Comparison of ENCODE assay signal across 22 cellular contexts in the genomic region with DNA sequence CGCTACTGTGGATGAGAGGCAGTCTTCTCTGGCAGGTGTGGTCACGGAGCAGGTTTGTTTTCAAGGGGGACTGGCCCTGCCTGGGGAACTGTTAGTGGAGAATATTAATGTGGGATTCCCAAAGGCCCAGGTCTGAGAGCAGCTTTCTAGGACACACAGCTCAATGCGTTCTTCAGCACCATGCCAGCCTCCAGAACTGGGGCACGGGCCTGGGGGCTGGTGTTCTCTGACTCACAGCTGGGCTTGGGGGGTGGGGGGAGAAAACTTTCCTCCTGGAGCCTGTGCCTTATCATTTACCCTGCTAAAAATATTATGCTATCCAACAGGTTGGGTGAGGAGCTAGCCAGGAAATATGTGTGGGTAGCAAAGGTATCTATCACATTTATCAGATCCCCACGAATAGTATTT. TPM values are rescaled to one million over a fixed set of nuclear protein-coding genes. Genes with fewer than 3 reads are reported as not detected.
DNase-seq lines count a peak whose midpoint lies in the region; ATAC-seq, FAIRE-seq and TF ChIP-seq lines count a peak whose summit lies in the region.
"Had no signal": no experiment of that assay in that cellular context is flagged by ENCODE, and none has a peak within 500 bp of the region (broad histone marks: within the 10 kb centered on the region; RNA-seq: fewer than 3 reads in every experiment).

No MANE protein-coding gene starts in this region.

- peak overlapping the region; percentile 16 for H3K18ac ChIP-seq in mesendoderm (ENCODE audit: low read length)

- H2BK15ac ChIP-seq in mesendoderm (replicated peaks; ENCODE audit: low read depth), result no peak overlapping the region

- H3K9ac ChIP-seq in mesendoderm (ENCODE audit: low read length), result no peak overlapping the region
- H3K9ac ChIP-seq: SK-N-SH had no signal

- H3K4me3 ChIP-seq in Panc1 (ENCODE audit: low read depth in 2 of 2, low read length in 2 of 2), result no peak overlapping the region
- no peak overlapping the region for H3K4me3 ChIP-seq in mesendoderm (ENCODE audit: low read length)

- no peak overlapping the region for H4K5ac ChIP-seq in mesendoderm (ENCODE audit: low read length)

- H2BK120ac ChIP-seq in mesendoderm (ENCODE audit: low read depth, low read length), result no peak overlapping the region

- H3K27me3 ChIP-seq in Panc1 (ENCODE audit: control insufficient read depth, insufficient read depth, low read length) (no peaks in the 10 kb centered on the region), mesendoderm (ENCODE audit: insufficient read depth, low read length, poor library complexity) (no peaks in the 10 kb centered on the region)

- H3K27ac ChIP-seq in Panc1 (ENCODE audit: low read length) (peak overlapping the region; percentile 93), mesendoderm (ENCODE audit: low read depth, low read length) (no peak overlapping the region), substantia nigra (ENCODE audit: low read depth, low read length, poor library complexity, severe bottlenecking) (no peak overlapping the region)

- H2AK5ac ChIP-seq in mesendoderm (ENCODE audit: low read length), result no peak overlapping the region

- DNase-seq in M059J (ENCODE audit: low read depth), result peak; percentile 32
- no peak for DNase-seq in Panc1 (ENCODE audit: low read depth, low spot score)
- DNase-seq in mesendoderm, result no peak
- DNase-seq in sciatic nerve (ENCODE audit: low spot score), result peak; percentile 15
- DNase-seq in dedifferentiated amniotic fluid mesenchymal stem cell (ENCODE audit: extremely low spot score), result no peak
- DNase-seq in substantia nigra (lab: John Stamatoyannopoulos, UW), result no peak
- DNase-seq in GM19239 (ENCODE audit: insufficient read length, low spot score), result no peak
- DNase-seq: ACHN; DMS79 treated with DMSO at 0.1 percent for 48 hours; HFFc6; IMR-90; NCI-H1436; NCI-H2029; NCI-H510A; NCI-H748 treated with DMSO at 0.1 percent for 48 hours; NK-92 treated with Interleukin-12 subunit alpha and Interleukin-12 subunit beta, amount 100 ng/mL, for 24 hours; SHP77; SK-N-SH had no signal

- H3K23ac ChIP-seq in mesendoderm (ENCODE audit: low read length), result no peak overlapping the region

- no peak for TF ChIP-seq CTCF in Panc1 (IDR thresholded peaks at IDR 0.05)

- intact Hi-C loops in Panc1 (cut with micrococcal nuclease; ENCODE audit: unreplicated experiment), result no loop called here
- intact Hi-C loops in sciatic nerve (cut with DNase I), result no loop called here

- H3K79me2 ChIP-seq in mesendoderm (ENCODE audit: control insufficient read depth, insufficient read depth, low read length), result peaks cover 3% of the 10 kb centered on the region

- peaks cover 7% of the 10 kb centered on the region for H3K79me1 ChIP-seq in mesendoderm (ENCODE audit: low read length)

- H3K36me3 ChIP-seq in Panc1 (ENCODE audit: control insufficient read depth, insufficient read depth, low read length) (no peaks in the 10 kb centered on the region), mesendoderm (ENCODE audit: control insufficient read depth, insufficient read depth, low read length) (peaks cover 2% of the 10 kb centered on the region)

- H3K4ac ChIP-seq in mesendoderm (ENCODE audit: low read depth, low read length), result no peak overlapping the region

- BruUV-seq in Panc1 (replicated peaks; lab: Mats Ljungman, UMichigan), result no TSS peak

- H3K4me1 ChIP-seq in Panc1 (ENCODE audit: control insufficient read depth, insufficient read depth, low read length), result peaks cover 45% of the 10 kb centered on the region
- H3K4me1 ChIP-seq in mesendoderm (ENCODE audit: control insufficient read depth, low read depth, low read length), result peaks cover 62% of the 10 kb centered on the region

- H2BK5ac ChIP-seq in mesendoderm (ENCODE audit: low read length), result no peak overlapping the region

- H3K4me2 ChIP-seq in mesendoderm (ENCODE audit: low read length), result no peak overlapping the region
- H3K4me2 ChIP-seq: SK-N-SH had no signal

- POLR2A ChIA-PET in Panc1 (lab: Charles Lee), result interaction anchor here (0.7 kb wide), 1 partner anchor 25 kb away, joined by 4 read pairs; a partner anchor contains a TSS

- no CpG with 5 or more reads among the region's 5 CpGs for WGBS in mesendoderm (ENCODE audit: extremely low coverage, insufficient coverage, low lambda C conversion rate)

- H4K8ac ChIP-seq in mesendoderm (ENCODE audit: low read depth, low read length), result no peak overlapping the region

- no peaks in the 10 kb centered on the region for H3K9me3 ChIP-seq in Panc1 (ENCODE audit: control insufficient read depth, insufficient read depth, low read depth, low read length)
- H3K9me3 ChIP-seq: SK-N-SH had no signal

- in situ Hi-C loops in Panc1 (cut with HindIII; ENCODE audit: low pct_unique_long_range_greater_than_20kb, low sequenced_read_pairs), result no loop called here

- no peak for FAIRE-seq in GM19239 (lab: Jason Lieb, UNC)
- FAIRE-seq: H54, HTR-8/SVneo had no signal

- no peak overlapping the region for H3K56ac ChIP-seq in mesendoderm (ENCODE audit: low read length)

- ATAC-seq in Panc1 (no peak), sciatic nerve (no peak)

- CTCF ChIA-PET in Panc1 (lab: Charles Lee), result interaction anchor here (1.1 kb wide), 1 partner anchor 124 kb away, joined by 8 read pairs; no protein-coding TSS in a partner anchor

RNA-seq across cellular contexts. Expression of a gene that starts 13.5 kb away (rescaled TPM):
- 0.81 and 3.5 TPM in 2 replicates for total RNA-seq in M059J (2014; rRNA removed; shearing (Covaris generic))
- 8.6 TPM for total RNA-seq in Panc1 (2021; ENCODE audit: unreplicated experiment)
- 4.4 TPM for polyA plus RNA-seq in Panc1 (2012; ENCODE audit: insufficient read length)
- 20.5 TPM for polyA plus RNA-seq in mesendoderm (2013, experiment 1 of 2)
- polyA plus RNA-seq in mesendoderm (2013, experiment 2 of 2), result 18.4 TPM
- not detected for total RNA-seq in sciatic nerve
- total RNA-seq: IMR-90, MCF 10A had no signal
- polyA plus RNA-seq: CD14-positive monocyte, IMR-90, SK-N-SH had no signal

RNA-seq across cellular contexts. Expression of a gene that starts 24.9 kb away (rescaled TPM):
- 28.6 and 43.5 TPM in 2 replicates for total RNA-seq in M059J (2014; rRNA removed; shearing (Covaris generic))
- 58.1 TPM for total RNA-seq in Panc1 (2021; ENCODE audit: unreplicated experiment)
- polyA plus RNA-seq in Panc1 (2012; ENCODE audit: insufficient read length), result 63.6 TPM
- polyA plus RNA-seq in mesendoderm (2013, experiment 1 of 2), result 118 TPM
- 114 TPM for polyA plus RNA-seq in mesendoderm (2013, experiment 2 of 2)
- 41.5 TPM for total RNA-seq in sciatic nerve

Comparison
In these comparisons a context has a peak if more than half of its experiments do, and no peak if none do; other contexts are left out.
1. DNase-seq: peak in M059J (single experiment) and sciatic nerve (single experiment); none in Panc1 (single experiment), mesendoderm (single experiment), dedifferentiated amniotic fluid mesenchymal stem cell (single experiment), substantia nigra (0 of 49) and GM19239 (single experiment).